Comparison of ENCODE assay signal across 12 cellular contexts in genomic region chr1:207935166-207935583, GRCh38. TPM values are rescaled to one million over a fixed set of nuclear protein-coding genes. Genes with fewer than 3 reads are reported as not detected.
DNase-seq lines count a peak whose midpoint lies in the region; ATAC-seq and TF ChIP-seq lines count a peak whose summit lies in the region.
"Had no signal": no experiment of that assay in that cellular context is flagged by ENCODE, and none has a peak within 500 bp of the region (broad histone marks: within the 10 kb centered on the region; RNA-seq: fewer than 3 reads in every experiment).

No MANE protein-coding gene starts in this region.

- DNase-seq in GM06990 (ENCODE audit: extremely low read depth, insufficient read length) (peak; percentile 60), MM.1S (no peak), SW 1271 (lab: John Stamatoyannopoulos, UW) (no peak), GM19240 (ENCODE audit: insufficient read length, low spot score) (no peak), H9 (no peak), ureter (ENCODE audit: low spot score) (no peak)
- DNase-seq: activated CD4-positive, alpha-beta T cell treated with anti-CD3 and anti-CD28 coated beads for 48 hours; amygdala; NK-92 treated with Interleukin-12 subunit alpha and Interleukin-12 subunit beta, amount 100 ng/mL, for 24 hours; psoas muscle had no signal

- H3K27me3 ChIP-seq in GM06990 (replicated peaks; ENCODE audit: control insufficient read depth, insufficient read depth, low read length) (no peaks in the 10 kb centered on the region), MM.1S (replicated peaks; ENCODE audit: insufficient read depth, low read length) (no peaks in the 10 kb centered on the region), H9 (ENCODE audit: insufficient read depth, low read length) (no peaks in the 10 kb centered on the region)

- H3K4me2 ChIP-seq in MM.1S (ENCODE audit: low read depth, low read length) (peak overlapping the region; percentile 18; the same call in 1 of the 2 replicates), H9 (ENCODE audit: insufficient read depth, insufficient read length, low read length) (no peak overlapping the region)

- H3K23ac ChIP-seq in H9 (ENCODE audit: insufficient read length, low read depth, low read length): no peak overlapping the region

- no peak overlapping the region for H2BK15ac ChIP-seq in H9 (ENCODE audit: low read depth, low read length)

- no peak overlapping the region for H3K9ac ChIP-seq in MM.1S (ENCODE audit: low read length)
- no peak overlapping the region for H3K9ac ChIP-seq in H9 (ENCODE audit: extremely low read depth, insufficient read length, low read length)

- H3T11ph ChIP-seq in H9 (ENCODE audit: low read length): no peak overlapping the region

- peak overlapping the region; percentile 61 for H2AFZ ChIP-seq in MM.1S (ENCODE audit: low read length)
- H2AFZ ChIP-seq in H9 (ENCODE audit: low read length): no peak overlapping the region

- peaks cover 5 to 8% of the 10 kb centered on the region in 2 experiments; a peak in 3 of 5 replicates for H3K9me3 Mint-ChIP-seq in H9

- no peak overlapping the region for H3K18ac ChIP-seq in H9 (ENCODE audit: insufficient read length, low read depth, low read length)

- H4K20me1 ChIP-seq in MM.1S (ENCODE audit: insufficient read depth, low read length) (no peaks in the 10 kb centered on the region), H9 (ENCODE audit: control insufficient read depth, insufficient read depth, insufficient read length) (no peaks in the 10 kb centered on the region)

- no peak overlapping the region for H4K8ac ChIP-seq in H9 (replicated peaks; ENCODE audit: insufficient read length, low read depth, low read length)

- no peak overlapping the region for H3K4me3 Mint-ChIP-seq in H9

- H3K4ac ChIP-seq in H9 (ENCODE audit: low read depth, low read length): no peak overlapping the region

- no peak overlapping the region for H3K56ac ChIP-seq in H9 (ENCODE audit: insufficient read length, low read depth, low read length)

- no peaks in the 10 kb centered on the region for H3K79me1 ChIP-seq in H9 (ENCODE audit: insufficient read depth, low read depth, low read length, poor library complexity, severe bottlenecking)

- H3K36me3 ChIP-seq in GM06990 (ENCODE audit: control insufficient read depth, insufficient read depth, low read length) (no peaks in the 10 kb centered on the region), MM.1S (replicated peaks; ENCODE audit: insufficient read depth, low read length) (no peaks in the 10 kb centered on the region)

- H3K27ac ChIP-seq in MM.1S (ENCODE audit: low read length): no peak overlapping the region
- H3K27ac ChIP-seq in H9 (ENCODE audit: insufficient read length, low read depth, low read length): no peak overlapping the region
- H3K27ac ChIP-seq: psoas muscle had no signal

- no peaks in the 10 kb centered on the region for H3K36me3 Mint-ChIP-seq in H9 (ENCODE audit: insufficient read depth in 1 of 3, low read depth in 3 of 3)

- WGBS in H9 (ENCODE audit: extremely low coverage, insufficient read length, low lambda C conversion rate): no CpG with 5 or more reads among the region's 1 CpG

- no peak overlapping the region for H2AK5ac ChIP-seq in H9 (ENCODE audit: insufficient read length, low read length)

- no peak overlapping the region for H2BK20ac ChIP-seq in H9 (ENCODE audit: low read depth, low read length, poor library complexity, severe bottlenecking)

- no peak overlapping the region for H2BK12ac ChIP-seq in H9 (ENCODE audit: insufficient read length, low read depth, low read length)

- H3K79me2 ChIP-seq in MM.1S (ENCODE audit: low read length) (no peaks in the 10 kb centered on the region), H9 (ENCODE audit: insufficient read depth, low read length) (no peaks in the 10 kb centered on the region)

- no peaks in the 10 kb centered on the region; the same call in none of the 2 replicates for H3K27me3 Mint-ChIP-seq in H9 (ENCODE audit: low read depth)

- H3K9me2 ChIP-seq in MM.1S (replicated peaks; ENCODE audit: insufficient read depth, low read length): no peaks in the 10 kb centered on the region

- H3K23me2 ChIP-seq in H9 (ENCODE audit: insufficient read length, low read depth, low read length, poor library complexity, severe bottlenecking): no peaks in the 10 kb centered on the region

- peaks cover 8% of the 10 kb centered on the region; the same call in 1 of the 2 replicates for H3K4me1 ChIP-seq in MM.1S (ENCODE audit: low read length)
- H3K4me1 ChIP-seq in H9 (ENCODE audit: insufficient read depth, low read length): no peaks in the 10 kb centered on the region
- H3K4me1 ChIP-seq: psoas muscle had no signal

- H3F3A ChIP-seq in MM.1S (ENCODE audit: insufficient read depth, low read length): no peaks in the 10 kb centered on the region

- TF ChIP-seq CTCF in GM06990 (IDR thresholded peaks at IDR 0.05; ENCODE audit: insufficient read depth, low read length, poor library complexity, severe bottlenecking): no peak
- no peak for TF ChIP-seq CTCF in MM.1S (IDR thresholded peaks at IDR 0.05; ENCODE audit: low read length)
- no peak for TF ChIP-seq CTCF in H9 (conservative IDR thresholded peaks at IDR 0.05)

- no peak overlapping the region for H2BK5ac ChIP-seq in H9 (ENCODE audit: insufficient read length, low read length)

- H3K4me3 ChIP-seq in GM06990 (replicated peaks; ENCODE audit: low read depth, low read length): no peak overlapping the region
- H3K4me3 ChIP-seq in MM.1S (ENCODE audit: low read length): no peak overlapping the region
- H3K4me3 ChIP-seq: psoas muscle had no signal

- H4K5ac ChIP-seq in H9 (ENCODE audit: insufficient read length, low read depth, low read length): no peak overlapping the region

- H3K4me1 Mint-ChIP-seq in H9: no peaks in the 10 kb centered on the region

- H3K9me3 ChIP-seq in MM.1S (replicated peaks; ENCODE audit: insufficient read depth, low read length) (no peaks in the 10 kb centered on the region), H9 (ENCODE audit: control insufficient read depth, low read depth, low read length) (no peaks in the 10 kb centered on the region)
- H3K9me3 ChIP-seq: psoas muscle had no signal

- no peak overlapping the region for H2BK120ac ChIP-seq in H9 (ENCODE audit: low read depth, low read length, poor library complexity, severe bottlenecking)

- H3K27ac Mint-ChIP-seq in H9: no peak overlapping the region

- no peak overlapping the region for H3K14ac ChIP-seq in H9 (ENCODE audit: insufficient read depth, low read length)

- ATAC-seq in GM19452 (IDR thresholded peaks at IDR 0.05; ENCODE audit: unreplicated experiment) (peak; percentile 96), HG02970 (IDR thresholded peaks at IDR 0.05; ENCODE audit: low FRiP score, unreplicated experiment) (peak; percentile 92)
- ATAC-seq: psoas muscle had no signal

- H4K91ac ChIP-seq in H9 (ENCODE audit: insufficient read length, low read depth, low read length): no peak overlapping the region

RNA-seq across cellular contexts. Expression of gene CD34, which starts 24.2 kb away (rescaled TPM):
- total RNA-seq in H9 (2021): 0.02 and 0.35 TPM in 2 replicates
- total RNA-seq in ureter: 40.9 TPM

Comparison
In these comparisons a context has a peak if more than half of its experiments do, and no peak if none do; other contexts are left out.
1. RNA of gene CD34, which starts 24.2 kb away (total RNA-seq): 40.9 TPM in ureter (single experiment); 0.02 to 0.35 TPM in H9; every median in the first group is over 10 times any median in the second.